In genomic region chr10:109987828-109988227, GRCh38 we compare ENCODE assay signal across 16 cellular contexts.
"Had no signal": no experiment of that assay in that cellular context is flagged by ENCODE, and none has a peak within 500 bp of the region (broad histone marks: within the 10 kb centered on the region; RNA-seq: fewer than 3 reads in every experiment).

No MANE protein-coding gene starts in this region.

- DNase-seq: activated CD4-positive, alpha-beta memory T cell treated with anti-CD3 and anti-CD28 coated beads for 36 hours; activated CD4-positive, alpha-beta T cell treated with anti-CD3 and anti-CD28 coated beads for 1 hour; activated naive CD4-positive, alpha-beta T cell treated with anti-CD3 and anti-CD28 coated beads, Interleukin-2, amount 10 ng/mL, durations not matched to agents 7 days and 5 days; activated T-cell treated with anti-CD3 and anti-CD28 coated beads, Interleukin-2, amount 50 U/mL, for 24 hours; caudate nucleus; pancreas; stimulated activated CD4-positive, alpha-beta T cell treated with anti-CD3 and anti-CD28 coated beads, Interleukin-12 subunit alpha, Interleukin-12 subunit beta, amount 100 ng/mL, for 4 hours; stimulated activated CD4-positive, alpha-beta T cell treated with anti-CD3 and anti-CD28 coated beads, Interleukin-2, amount 100 ng/mL, for 24 hours; T-cell; T-helper 9 cell had no signal

- H3K27me3 ChIP-seq: esophagus muscularis mucosa, pancreas, tibial nerve, vagina had no signal

- H3K9me3 ChIP-seq: esophagus muscularis mucosa, vagina had no signal

- H3K27me3 Mint-ChIP-seq: activated CD4-positive, alpha-beta memory T cell treated with anti-CD3 and anti-CD28 coated beads for 36 hours; activated T-cell treated with anti-CD3 and anti-CD28 coated beads, Interleukin-2, amount 50 U/mL, for 24 hours had no signal

- H3K9me3 Mint-ChIP-seq: activated T-cell treated with anti-CD3 and anti-CD28 coated beads, Interleukin-2, amount 50 U/mL, for 24 hours had no signal

- H3K4me3 ChIP-seq: coronary artery, esophagus muscularis mucosa, pancreas, tibial nerve, vagina had no signal

- H3K27ac ChIP-seq: esophagus muscularis mucosa, tibial nerve, vagina had no signal

- ATAC-seq: T-cell had no signal

- H3K36me3 Mint-ChIP-seq: activated naive CD4-positive, alpha-beta T cell treated with anti-CD3 and anti-CD28 coated beads, Interleukin-2, amount 10 ng/mL, durations not matched to agents 7 days and 5 days; mesothelial cell of epicardium had no signal

- H3K4me1 Mint-ChIP-seq: activated naive CD4-positive, alpha-beta T cell treated with anti-CD3 and anti-CD28 coated beads, Interleukin-2, amount 10 ng/mL, durations not matched to agents 7 days and 5 days; neural crest cell had no signal

- H3K4me3 Mint-ChIP-seq: activated CD4-positive, alpha-beta memory T cell treated with anti-CD3 and anti-CD28 coated beads for 36 hours; activated naive CD4-positive, alpha-beta T cell treated with anti-CD3 and anti-CD28 coated beads, Interleukin-2, amount 10 ng/mL, durations not matched to agents 7 days and 5 days; activated T-cell treated with anti-CD3 and anti-CD28 coated beads, Interleukin-2, amount 50 U/mL, for 24 hours; mesothelial cell of epicardium; neural crest cell; T-cell had no signal

- H3K27ac Mint-ChIP-seq: activated CD4-positive, alpha-beta memory T cell treated with anti-CD3 and anti-CD28 coated beads for 36 hours; activated naive CD4-positive, alpha-beta T cell treated with anti-CD3 and anti-CD28 coated beads, Interleukin-2, amount 10 ng/mL, durations not matched to agents 7 days and 5 days; activated T-cell treated with anti-CD3 and anti-CD28 coated beads, Interleukin-2, amount 50 U/mL, for 24 hours; T-cell had no signal

- H3K36me3 ChIP-seq: esophagus muscularis mucosa, pancreas, tibial nerve, vagina had no signal
